20 cellular contexts compared by ENCODE assay signal in the genomic region with DNA sequence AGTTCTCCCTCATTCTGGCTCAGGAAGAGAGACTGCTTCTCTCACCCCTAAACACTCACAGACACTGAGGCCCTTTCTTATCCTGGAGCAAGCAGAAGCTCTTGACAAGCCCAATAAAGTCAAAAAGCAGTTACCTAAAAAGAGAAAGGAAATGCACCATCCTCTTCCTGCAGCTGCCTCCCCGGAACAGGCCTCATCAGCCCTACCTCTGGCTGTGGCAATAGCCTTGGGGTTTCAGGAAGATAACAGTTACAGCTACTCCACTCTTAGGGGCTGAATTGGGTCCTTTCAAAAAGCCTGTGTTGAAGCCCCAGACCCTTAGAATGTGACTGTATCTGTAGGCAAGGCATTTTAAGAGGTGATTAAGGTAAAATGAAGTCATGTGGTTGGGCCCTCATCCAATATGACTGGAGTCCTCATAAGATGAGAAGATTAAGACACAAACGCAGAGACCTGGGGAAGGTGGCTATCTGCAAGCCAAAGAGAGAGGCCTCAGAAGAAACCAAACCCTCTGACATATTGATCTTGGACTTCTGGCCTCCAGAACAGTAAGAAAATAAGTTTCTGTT. TPM values are rescaled to one million over a fixed set of nuclear protein-coding genes. Genes with fewer than 3 reads are reported as not detected.
DNase-seq lines count a peak whose midpoint lies in the region; ATAC-seq, FAIRE-seq and TF ChIP-seq lines count a peak whose summit lies in the region.
"Had no signal": no experiment of that assay in that cellular context is flagged by ENCODE, and none has a peak within 500 bp of the region (broad histone marks: within the 10 kb centered on the region; RNA-seq: fewer than 3 reads in every experiment).

No MANE protein-coding gene starts in this region.

- no peaks in the 10 kb centered on the region for H3K79me1 ChIP-seq in H1 (ENCODE audit: low read depth, low read length)

- WGBS in H1 (ENCODE audit: extremely low coverage in 1 of 2, insufficient coverage in 1 of 2, insufficient read length in 1 of 2, insufficient replicate concordance in 2 of 2, low coverage in 1 of 2, low lambda C conversion rate in 2 of 2, missing lambda C conversion rate in 1 of 2), 2 experiments: 70% methylated on average over 2 of the region's 2 CpGs; no CpG with 5 or more reads in 1 of the 2 experiments
- WGBS in spleen, 5 donors: 29 to 58% (median 47%) methylated on average over 2 of the region's 2 CpGs

- H3K23ac ChIP-seq in H1 (ENCODE audit: insufficient read length): no peak overlapping the region

- TF ChIP-seq POLR2A in H1 (IDR thresholded peaks at IDR 0.05; ENCODE audit: control extremely low read depth in 1 of 2, low read depth in 2 of 2, low read length in 2 of 2): no peak
- no peak for TF ChIP-seq POLR2A in spleen (IDR thresholded peaks at IDR 0.05)

- H2BK12ac ChIP-seq in H1 (ENCODE audit: low read depth, low read length): no peak overlapping the region

- H2AFZ ChIP-seq in H1 (ENCODE audit: low read length): no peak overlapping the region

- no peak overlapping the region for H4K8ac ChIP-seq in H1 (ENCODE audit: extremely low read depth, insufficient read depth, low read length)

- peak overlapping the region; percentile 9; the same call in 1 of the 2 replicates for H2BK5ac ChIP-seq in H1 (ENCODE audit: low read depth, low read length)

- no peak for TF ChIP-seq CTCF in activated CD8-positive, alpha-beta T cell treated with anti-CD3 and anti-CD28 coated beads for 36 hours (IDR thresholded peaks at IDR 0.05)
- TF ChIP-seq CTCF in H1 (IDR thresholded peaks at IDR 0.05; ENCODE audit: control extremely low read depth in 1 of 3, insufficient read depth in 1 of 3, low read depth in 1 of 3, low read length in 3 of 3) (no peak), spleen (IDR thresholded peaks at IDR 0.05 in 8 of 11, conservative IDR thresholded peaks at IDR 0.05 in 3 of 11) (no peak)

- POLR2A ChIA-PET in activated CD8-positive, alpha-beta T cell treated with anti-CD3 and anti-CD28 coated beads, Interleukin-2, amount 10 ng/mL, durations not matched to agents 7 days and 5 days (lab: Charles Lee): no interaction called here
- POLR2A ChIA-PET in activated CD8-positive, alpha-beta T cell treated with anti-CD3 and anti-CD28 coated beads for 36 hours (lab: Charles Lee): no interaction called here
- POLR2A ChIA-PET in H1 (lab: Charles Lee; ENCODE audit: partially characterized antibody): no interaction called here

- intact Hi-C loops in activated CD8-positive, alpha-beta T cell treated with anti-CD3 and anti-CD28 coated beads for 36 hours (cut with micrococcal nuclease): no loop called here
- intact Hi-C loops in spleen (cut with DNase I; ENCODE audit: low total_unique reads): no loop called here

- no peak overlapping the region for H3K9ac ChIP-seq in H1 (replicated peaks in 1 of 4; ENCODE audit: extremely low read depth in 1 of 4, low read depth in 3 of 4, low read length in 3 of 4)

- peak overlapping the region; percentile 9 for H3K27ac Mint-ChIP-seq in activated CD8-positive, alpha-beta T cell treated with anti-CD3 and anti-CD28 coated beads, Interleukin-2, amount 10 ng/mL, durations not matched to agents 7 days and 5 days
- H3K27ac Mint-ChIP-seq in activated CD8-positive, alpha-beta T cell treated with anti-CD3 and anti-CD28 coated beads for 36 hours: no peak overlapping the region
- H3K27ac Mint-ChIP-seq: H9 had no signal

- in situ Hi-C loops in HAP-1 (cut with MboI; ENCODE audit: low sequenced_read_pairs): no loop called here

- peak overlapping the region; percentile 55; the same call in 1 of the 2 replicates for H2BK20ac ChIP-seq in H1 (ENCODE audit: low read length)

- H3K27me3 ChIP-seq in H1 (replicated peaks in 1 of 4; ENCODE audit: control insufficient read depth in 3 of 4, extremely low read depth in 1 of 4, insufficient read depth in 3 of 4, low read length in 3 of 4) (no peaks in the 10 kb centered on the region), spleen (replicated peaks in 1 of 7) (peaks cover 0 to 11% (median 0%) of the 10 kb centered on the region in 7 donors), HAP-1 (ENCODE audit: low read depth) (no peaks in the 10 kb centered on the region)

- no peak for TF ChIP-seq RAD21 in H1 (IDR thresholded peaks at IDR 0.05 in 1 of 2, conservative IDR thresholded peaks at IDR 0.05 in 1 of 2; ENCODE audit: low read depth in 2 of 2, low read length in 2 of 2)

- ATAC-seq in activated CD8-positive, alpha-beta T cell treated with anti-CD3 and anti-CD28 coated beads, Interleukin-2, amount 10 ng/mL, durations not matched to agents 7 days and 5 days: no peak
- ATAC-seq in activated CD8-positive, alpha-beta T cell treated with anti-CD3 and anti-CD28 coated beads for 36 hours: no peak

- H3K36me3 Mint-ChIP-seq in activated CD8-positive, alpha-beta T cell treated with anti-CD3 and anti-CD28 coated beads, Interleukin-2, amount 10 ng/mL, durations not matched to agents 7 days and 5 days (ENCODE audit: low read depth): peaks cover 8% of the 10 kb centered on the region
- H3K36me3 Mint-ChIP-seq in activated CD8-positive, alpha-beta T cell treated with anti-CD3 and anti-CD28 coated beads for 36 hours (ENCODE audit: low read depth): peaks cover 3% of the 10 kb centered on the region

- H3K4me2 ChIP-seq in H1 (ENCODE audit: insufficient read depth in 1 of 2, low read depth in 2 of 2, low read length in 2 of 2): no peak overlapping the region

- peaks cover 18% of the 10 kb centered on the region for H3K9me3 Mint-ChIP-seq in activated CD8-positive, alpha-beta T cell treated with anti-CD3 and anti-CD28 coated beads, Interleukin-2, amount 10 ng/mL, durations not matched to agents 7 days and 5 days (ENCODE audit: insufficient read depth)
- H3K9me3 Mint-ChIP-seq in activated CD8-positive, alpha-beta T cell treated with anti-CD3 and anti-CD28 coated beads for 36 hours: peaks cover 23% of the 10 kb centered on the region

- H4K5ac ChIP-seq in H1 (ENCODE audit: insufficient read length, low read depth, low read length): no peak overlapping the region

- H3K79me2 ChIP-seq in H1 (ENCODE audit: control insufficient read depth in 1 of 2, insufficient read depth in 2 of 2, low read length in 2 of 2): no peaks in the 10 kb centered on the region

- H3K4me1 Mint-ChIP-seq in activated CD8-positive, alpha-beta T cell treated with anti-CD3 and anti-CD28 coated beads, Interleukin-2, amount 10 ng/mL, durations not matched to agents 7 days and 5 days (ENCODE audit: low read depth): peaks cover 27% of the 10 kb centered on the region
- H3K4me1 Mint-ChIP-seq in activated CD8-positive, alpha-beta T cell treated with anti-CD3 and anti-CD28 coated beads for 36 hours (ENCODE audit: low read depth): peaks cover 4% of the 10 kb centered on the region

- H3K4me3 Mint-ChIP-seq in activated CD8-positive, alpha-beta T cell treated with anti-CD3 and anti-CD28 coated beads, Interleukin-2, amount 10 ng/mL, durations not matched to agents 7 days and 5 days: no peak overlapping the region
- no peak overlapping the region for H3K4me3 Mint-ChIP-seq in activated CD8-positive, alpha-beta T cell treated with anti-CD3 and anti-CD28 coated beads for 36 hours
- H3K4me3 Mint-ChIP-seq: CD4-positive, alpha-beta memory T cell; H9 had no signal

- no peak for DNase-seq in activated CD8-positive, alpha-beta T cell treated with anti-CD3 and anti-CD28 coated beads, Interleukin-2, amount 10 ng/mL, durations not matched to agents 7 days and 5 days
- no peak for DNase-seq in activated CD8-positive, alpha-beta T cell treated with anti-CD3 and anti-CD28 coated beads for 36 hours
- DNase-seq in Kasumi-1 (lab: John Stamatoyannopoulos, UW) (peak; percentile 62 to 65), H1 (ENCODE audit: low read depth in 1 of 2, low spot score in 2 of 2) (no peak), spleen (no peak), HAP-1 (ENCODE audit: low spot score in 2 of 2) (no peak), NCI-H2227 treated with DMSO at 0.1 percent for 48 hours (lab: John Stamatoyannopoulos, UW) (no peak), amygdala (lab: John Stamatoyannopoulos, UW) (no peak)
- DNase-seq: CD4-positive, alpha-beta memory T cell; H9; IMR-90; NCI-H1105; NCI-H187; NCI-H2171; NCI-H510A treated with DMSO at 0.1 percent for 48 hours; SHP77 had no signal

- CTCF ChIA-PET in activated CD8-positive, alpha-beta T cell treated with anti-CD3 and anti-CD28 coated beads, Interleukin-2, amount 10 ng/mL, durations not matched to agents 7 days and 5 days (lab: Charles Lee): no interaction called here
- CTCF ChIA-PET in activated CD8-positive, alpha-beta T cell treated with anti-CD3 and anti-CD28 coated beads for 36 hours (lab: Charles Lee): no interaction called here
- CTCF ChIA-PET in H1 (lab: Charles Lee; ENCODE audit: partially characterized antibody): no interaction called here

- no peak overlapping the region for H3K56ac ChIP-seq in H1 (replicated peaks; ENCODE audit: insufficient read length, low read depth, low read length)

- H3K36me3 ChIP-seq in H1 (ENCODE audit: control insufficient read depth in 2 of 4, insufficient read depth in 4 of 4, low read length in 3 of 4): 0 out of 8 replicates have a peak, but pooled peaks cover 0 to 3% (median 0%) of the 10 kb centered on the region in 4 experiments
- H3K36me3 ChIP-seq in spleen: no peaks in the 10 kb centered on the region
- H3K36me3 ChIP-seq in HAP-1 (replicated peaks): no peaks in the 10 kb centered on the region

- TF ChIP-seq EP300 in H1 (IDR thresholded peaks at IDR 0.05; ENCODE audit: borderline replicate concordance in 1 of 2, low read depth in 2 of 2, low read length in 2 of 2): no peak

- no peak for FAIRE-seq in H1 (lab: Jason Lieb, UNC)
- FAIRE-seq: A204.1, D721Med, RCC 7860 had no signal

- no peak overlapping the region for H3K18ac ChIP-seq in H1 (ENCODE audit: extremely low read depth, low read length)

- H3K27ac ChIP-seq in H1 (ENCODE audit: low read depth, low read length) (no peak overlapping the region), spleen (peak overlapping the region in 6 of 8 donors; percentile 15 to 79 (median 55))

- H2AK5ac ChIP-seq in H1 (ENCODE audit: low read depth, low read length): 0 out of 2 replicates have a peak overlapping the region, but pooled peaks have one; percentile 7

- no peaks in the 10 kb centered on the region for H4K20me1 ChIP-seq in H1 (replicated peaks in 1 of 2; ENCODE audit: control insufficient read depth in 1 of 2, insufficient read depth in 2 of 2, low read length in 2 of 2)

- no peak overlapping the region for H3K4me3 ChIP-seq in H1 (ENCODE audit: extremely low read depth in 1 of 4, insufficient read depth in 2 of 4, low read depth in 3 of 4, low read length in 4 of 4)
- no peak overlapping the region for H3K4me3 ChIP-seq in spleen
- no peak overlapping the region for H3K4me3 ChIP-seq in HAP-1

- H2BK120ac ChIP-seq in H1 (replicated peaks; ENCODE audit: low read depth, low read length): no peak overlapping the region

- H3K14ac ChIP-seq in H1 (ENCODE audit: insufficient read length): no peak overlapping the region

- no peaks in the 10 kb centered on the region for H3K23me2 ChIP-seq in H1 (ENCODE audit: low read depth, low read length)

- H3K4ac ChIP-seq in H1 (replicated peaks; ENCODE audit: insufficient read length, low read depth, low read length): no peak overlapping the region

- peaks cover 10 to 16% (median 15%) of the 10 kb centered on the region in 4 experiments for H3K4me1 ChIP-seq in H1 (replicated peaks in 1 of 4; ENCODE audit: control insufficient read depth in 3 of 4, insufficient read depth in 4 of 4, low read length in 3 of 4)
- peaks cover 4 to 55% (median 36%) of the 10 kb centered on the region in 6 donors for H3K4me1 ChIP-seq in spleen
- peaks cover 31% of the 10 kb centered on the region for H3K4me1 ChIP-seq in HAP-1

- H3K9me3 ChIP-seq in H1 (ENCODE audit: insufficient read depth in 2 of 2, low read depth in 1 of 2, low read length in 1 of 2) (no peaks in the 10 kb centered on the region), spleen (peaks cover 4 to 27% (median 20%) of the 10 kb centered on the region in 8 donors), HAP-1 (peaks cover 14% of the 10 kb centered on the region)

- H2BK15ac ChIP-seq in H1 (ENCODE audit: low read length): peak overlapping the region; percentile 63; the same call in 1 of the 2 replicates

- no peak overlapping the region for H4K91ac ChIP-seq in H1 (replicated peaks; ENCODE audit: insufficient read length, low read length)

- peaks cover 5% of the 10 kb centered on the region for H3K27me3 Mint-ChIP-seq in activated CD8-positive, alpha-beta T cell treated with anti-CD3 and anti-CD28 coated beads, Interleukin-2, amount 10 ng/mL, durations not matched to agents 7 days and 5 days (ENCODE audit: low read depth)
- peaks cover 1% of the 10 kb centered on the region for H3K27me3 Mint-ChIP-seq in activated CD8-positive, alpha-beta T cell treated with anti-CD3 and anti-CD28 coated beads for 36 hours

RNA-seq across cellular contexts. Expression of gene LGALS12, which starts 3.5 kb away (rescaled TPM):
- not detected for total RNA-seq in activated CD8-positive, alpha-beta T cell treated with anti-CD3 and anti-CD28 coated beads, Interleukin-2, amount 10 ng/mL, durations not matched to agents 7 days and 5 days
- total RNA-seq in activated CD8-positive, alpha-beta T cell treated with anti-CD3 and anti-CD28 coated beads for 36 hours: not detected
- total RNA-seq in H1 (2021; fragmentation: NEBNext Ultra II Directional; extraction: Animal tissue kit (Norgen Biotek cat#: 25700)): 1.3 and 1.6 TPM in 2 replicates
- polyA plus RNA-seq in H1 (2011; rRNA removed) (2.9 and 3.2 TPM in 2 replicates), spleen (under 1 TPM; 0.24 to 0.30 (median 0.26) TPM)
- polyA plus RNA-seq in H1 (2011; cell fraction: cytosol; rRNA removed): 2.7 TPM
- 3.4 TPM for polyA plus RNA-seq in H1 (2011; cell fraction: nucleus; rRNA removed)
- 1.1 to 1.9 TPM (median 1.6 TPM) in 4 replicates for polyA plus RNA-seq in H1 (2012, experiment 1 of 2)
- 1.1 TPM for polyA plus RNA-seq in H1 (2012, experiment 2 of 2)
- 0.83 TPM for polyA plus RNA-seq in H1 (2013, experiment 1 of 2)
- 0.90 TPM for polyA plus RNA-seq in H1 (2013, experiment 2 of 2)
- 3.0 and 3.5 TPM in 2 replicates for polyA minus RNA-seq in H1 (2011; rRNA and poly(A)+ RNA removed)
- not detected for polyA minus RNA-seq in H1 (2011; cell fraction: cytosol; rRNA and poly(A)+ RNA removed)
- 1.7 TPM for polyA minus RNA-seq in H1 (2011; cell fraction: nucleus; rRNA and poly(A)+ RNA removed)
- 1 to 10 TPM in 4 of 7 donors, under 1 TPM in 2, not detected in 1; 0.88 to 3.5 (median 2.0) TPM for total RNA-seq in spleen
- total RNA-seq: CD4-positive, alpha-beta memory T cell; IMR-90; M059J had no signal
- polyA plus RNA-seq: CD4-positive, alpha-beta memory T cell; IMR-90 had no signal

RNA-seq across cellular contexts. Expression of gene PLAAT5, which starts 11.4 kb away (rescaled TPM):
- total RNA-seq in activated CD8-positive, alpha-beta T cell treated with anti-CD3 and anti-CD28 coated beads, Interleukin-2, amount 10 ng/mL, durations not matched to agents 7 days and 5 days: under 1 TPM; 0.11 to 0.68 TPM
- total RNA-seq in activated CD8-positive, alpha-beta T cell treated with anti-CD3 and anti-CD28 coated beads for 36 hours: under 1 TPM; 0.16 to 0.29 TPM
- total RNA-seq in H1 (2021; fragmentation: NEBNext Ultra II Directional; extraction: Animal tissue kit (Norgen Biotek cat#: 25700)): 12.8 and 16.0 TPM in 2 replicates
- polyA plus RNA-seq in H1 (2011; rRNA removed): 11.4 and 18.7 TPM in 2 replicates
- 22.1 TPM for polyA plus RNA-seq in H1 (2011; cell fraction: cytosol; rRNA removed)
- 11.7 TPM for polyA plus RNA-seq in H1 (2011; cell fraction: nucleus; rRNA removed)
- polyA plus RNA-seq in H1 (2012, experiment 1 of 2): 12.8 to 17.8 TPM (median 16.1 TPM) in 4 replicates
- polyA plus RNA-seq in H1 (2012, experiment 2 of 2): 4.1 TPM
- polyA plus RNA-seq in H1 (2013, experiment 1 of 2): 5.2 TPM
- polyA plus RNA-seq in H1 (2013, experiment 2 of 2): 5.3 TPM
- polyA minus RNA-seq in H1 (2011; rRNA and poly(A)+ RNA removed): 37.8 and 40.3 TPM in 2 replicates
- polyA minus RNA-seq in H1 (2011; cell fraction: cytosol; rRNA and poly(A)+ RNA removed): 8.9 TPM
- 14.6 TPM for polyA minus RNA-seq in H1 (2011; cell fraction: nucleus; rRNA and poly(A)+ RNA removed)
- under 1 TPM in 4 of 7 donors, not detected in 3; 0.22 to 0.54 (median 0.30) TPM for total RNA-seq in spleen
- polyA plus RNA-seq in spleen: under 1 TPM in 2 of 3 donors, not detected in 1; 0.10 to 0.11 TPM
- total RNA-seq: CD4-positive, alpha-beta memory T cell; IMR-90; M059J had no signal
- polyA plus RNA-seq: CD4-positive, alpha-beta memory T cell; IMR-90 had no signal

RNA-seq across cellular contexts. Expression of gene PLAAT4, which starts 34.3 kb away (rescaled TPM):
- 10 to 100 TPM; 97.5 to 99.8 TPM for total RNA-seq in activated CD8-positive, alpha-beta T cell treated with anti-CD3 and anti-CD28 coated beads, Interleukin-2, amount 10 ng/mL, durations not matched to agents 7 days and 5 days
- 10 to 100 TPM; 24.1 to 26.2 TPM for total RNA-seq in activated CD8-positive, alpha-beta T cell treated with anti-CD3 and anti-CD28 coated beads for 36 hours
- total RNA-seq in H1 (2021; fragmentation: NEBNext Ultra II Directional; extraction: Animal tissue kit (Norgen Biotek cat#: 25700)): 2.6 and 2.8 TPM in 2 replicates
- polyA plus RNA-seq in H1 (2011; rRNA removed) (3.9 and 4.1 TPM in 2 replicates), spleen (100 to 1,000 TPM in 1 of 3 donors, 10 to 100 TPM in 2; 78.6 to 105 (median 98.6) TPM)
- polyA plus RNA-seq in H1 (2011; cell fraction: cytosol; rRNA removed): 5.8 TPM
- polyA plus RNA-seq in H1 (2011; cell fraction: nucleus; rRNA removed): 5.1 TPM
- 2.6 to 3.9 TPM (median 3.2 TPM) in 4 replicates for polyA plus RNA-seq in H1 (2012, experiment 1 of 2)
- polyA plus RNA-seq in H1 (2012, experiment 2 of 2): 1.5 TPM
- polyA plus RNA-seq in H1 (2013, experiment 1 of 2): 1.1 TPM
- 1.7 TPM for polyA plus RNA-seq in H1 (2013, experiment 2 of 2)
- polyA minus RNA-seq in H1 (2011; rRNA and poly(A)+ RNA removed): 1.00 and 1.6 TPM in 2 replicates
- 2.1 TPM for polyA minus RNA-seq in H1 (2011; cell fraction: cytosol; rRNA and poly(A)+ RNA removed)
- 2.8 TPM for polyA minus RNA-seq in H1 (2011; cell fraction: nucleus; rRNA and poly(A)+ RNA removed)
- 100 to 1,000 TPM in 1 of 7 donors, 10 to 100 TPM in 6; 55.6 to 101 (median 65.3) TPM for total RNA-seq in spleen

Comparison
In these comparisons a context has a peak if more than half of its experiments do, and no peak if none do; other contexts are left out.
1. DNase-seq: peak in Kasumi-1 (2 of 2); none in activated CD8-positive, alpha-beta T cell treated with anti-CD3 and anti-CD28 coated beads, Interleukin-2, amount 10 ng/mL, durations not matched to agents 7 days and 5 days (single experiment), activated CD8-positive, alpha-beta T cell treated with anti-CD3 and anti-CD28 coated beads for 36 hours (single experiment), H1 (0 of 2), spleen (single experiment), HAP-1 (0 of 2), NCI-H2227 treated with DMSO at 0.1 percent for 48 hours (single experiment) and amygdala (0 of 56).